ENCODE assay signal across 8 cellular contexts in genomic region chr7:48424731-48425130, GRCh38.
A peak's percentile ranks its signal among the peaks of the same experiment; 100 is the strongest.
DNase-seq lines count a peak whose midpoint lies in the region; ATAC-seq, FAIRE-seq and TF ChIP-seq lines count a peak whose summit lies in the region.

No MANE protein-coding gene starts in this region.

- no TSS peak for BruUV-seq in K562 (replicated peaks; lab: Mats Ljungman, UMichigan)

- no peaks in the 10 kb centered on the region for H3K9me3 ChIP-seq in K562 (replicated peaks; ENCODE audit: control insufficient read depth, insufficient read depth, low read depth, low read length)
- no peaks in the 10 kb centered on the region for H3K9me3 ChIP-seq in lower lobe of right lung
- H3K9me3 ChIP-seq in vagina: no peaks in the 10 kb centered on the region

- TF ChIP-seq CTCF in LNCAP (IDR thresholded peaks at IDR 0.05): peak; percentile 88
- peak in 2 of 3 experiments; percentile 23 to 33; a peak in 2 of 6 replicates for TF ChIP-seq CTCF in K562 (IDR thresholded peaks at IDR 0.05 in 2 of 3, conservative IDR thresholded peaks at IDR 0.05 in 1 of 3; ENCODE audit: insufficient read depth in 2 of 3, low read depth in 1 of 3, low read length in 3 of 3)
- TF ChIP-seq CTCF in retinal pigment epithelial cell (conservative IDR thresholded peaks at IDR 0.05; ENCODE audit: low read depth, low read length): peak; percentile 60
- no peak for TF ChIP-seq CTCF in lower lobe of right lung (IDR thresholded peaks at IDR 0.05)
- TF ChIP-seq CTCF in vagina (IDR thresholded peaks at IDR 0.05): no peak

- TF ChIP-seq EP300 in K562 (IDR thresholded peaks at IDR 0.05; ENCODE audit: low read length): no peak

- H3K36me3 ChIP-seq in K562 (ENCODE audit: control insufficient read depth, insufficient read depth, low read length) (no peaks in the 10 kb centered on the region), lower lobe of right lung (no peaks in the 10 kb centered on the region), vagina (no peaks in the 10 kb centered on the region)

- no peaks in the 10 kb centered on the region for H3K9me3 Mint-ChIP-seq in activated CD4-positive, alpha-beta T cell treated with anti-CD3 and anti-CD28 coated beads for 36 hours (ENCODE audit: low read depth)
- no peaks in the 10 kb centered on the region for H3K9me3 Mint-ChIP-seq in activated CD4-positive, alpha-beta T cell treated with anti-CD3 and anti-CD28 coated beads, Interleukin-2, amount 10 ng/mL, durations not matched to agents 24 days and 14 days

- intact Hi-C loops in activated CD4-positive, alpha-beta T cell treated with anti-CD3 and anti-CD28 coated beads for 36 hours (cut with DNase I, micrococcal nuclease): no loop called here
- intact Hi-C loops in activated CD4-positive, alpha-beta T cell treated with anti-CD3 and anti-CD28 coated beads, Interleukin-2, amount 10 ng/mL, durations not matched to agents 24 days and 14 days (cut with micrococcal nuclease): no loop called here
- intact Hi-C loops in K562 (cut with micrococcal nuclease) (no loop called here), lower lobe of right lung (cut with DNase I) (no loop called here), vagina (cut with DNase I) (no loop called here)

- no peaks in the 10 kb centered on the region for H3K36me3 Mint-ChIP-seq in activated CD4-positive, alpha-beta T cell treated with anti-CD3 and anti-CD28 coated beads for 36 hours (ENCODE audit: low read depth)
- H3K36me3 Mint-ChIP-seq in activated CD4-positive, alpha-beta T cell treated with anti-CD3 and anti-CD28 coated beads, Interleukin-2, amount 10 ng/mL, durations not matched to agents 24 days and 14 days (ENCODE audit: low read depth): no peaks in the 10 kb centered on the region

- no peak for FAIRE-seq in K562 (lab: Jason Lieb, UNC)

- H4K20me1 ChIP-seq in K562 (replicated peaks; ENCODE audit: control insufficient read depth, insufficient read depth, low read length): no peaks in the 10 kb centered on the region

- no peaks in the 10 kb centered on the region for H3K9me1 ChIP-seq in K562 (ENCODE audit: control insufficient read depth, insufficient read depth, low read length)

- no peak overlapping the region for H3K27ac ChIP-seq in K562 (ENCODE audit: extremely low read depth, low read depth, low read length)
- no peak overlapping the region for H3K27ac ChIP-seq in lower lobe of right lung
- H3K27ac ChIP-seq in vagina: no peak overlapping the region

- H3K9ac ChIP-seq in K562 (ENCODE audit: insufficient read depth in 1 of 2, low read depth in 2 of 2, low read length in 2 of 2): no peak overlapping the region

- no peak overlapping the region for H2AFZ ChIP-seq in K562 (ENCODE audit: low read depth, low read length)

- ATAC-seq in activated CD4-positive, alpha-beta T cell treated with anti-CD3 and anti-CD28 coated beads for 36 hours: no peak
- ATAC-seq in K562 (no peak), lower lobe of right lung (no peak)

- no peak overlapping the region for H3K4me3 Mint-ChIP-seq in activated CD4-positive, alpha-beta T cell treated with anti-CD3 and anti-CD28 coated beads for 36 hours
- no peak overlapping the region for H3K4me3 Mint-ChIP-seq in activated CD4-positive, alpha-beta T cell treated with anti-CD3 and anti-CD28 coated beads, Interleukin-2, amount 10 ng/mL, durations not matched to agents 24 days and 14 days

- H3K79me2 ChIP-seq in K562 (ENCODE audit: control insufficient read depth, insufficient read depth, low read length): no peaks in the 10 kb centered on the region

- TF ChIP-seq POLR2A in K562 (conservative IDR thresholded peaks at IDR 0.05): no peak
- no peak for TF ChIP-seq POLR2A in vagina (IDR thresholded peaks at IDR 0.05)

- H3K27ac Mint-ChIP-seq in activated CD4-positive, alpha-beta T cell treated with anti-CD3 and anti-CD28 coated beads for 36 hours: no peak overlapping the region
- H3K27ac Mint-ChIP-seq in activated CD4-positive, alpha-beta T cell treated with anti-CD3 and anti-CD28 coated beads, Interleukin-2, amount 10 ng/mL, durations not matched to agents 24 days and 14 days: no peak overlapping the region

- H3K4me3 ChIP-seq in K562 (no peak overlapping the region), retinal pigment epithelial cell (ENCODE audit: low read length) (no peak overlapping the region), lower lobe of right lung (no peak overlapping the region), vagina (no peak overlapping the region)

- CTCF ChIA-PET in activated CD4-positive, alpha-beta T cell treated with anti-CD3 and anti-CD28 coated beads for 36 hours (lab: Charles Lee): no interaction called here
- CTCF ChIA-PET in K562 (lab: Yijun Ruan, JAX; ENCODE audit: low intra/inter-chr PET ratio): no interaction called here

- H3K27me3 ChIP-seq in K562 (ENCODE audit: control insufficient read depth in 2 of 2, insufficient read depth in 2 of 2, low read length in 2 of 2): no peaks in the 10 kb centered on the region
- no peaks in the 10 kb centered on the region for H3K27me3 ChIP-seq in lower lobe of right lung (ENCODE audit: low read depth)
- H3K27me3 ChIP-seq in vagina: no peaks in the 10 kb centered on the region

- in situ Hi-C loops in K562 (cut with MboI): no loop called here

- H3K27me3 Mint-ChIP-seq in activated CD4-positive, alpha-beta T cell treated with anti-CD3 and anti-CD28 coated beads for 36 hours: peaks cover 2% of the 10 kb centered on the region
- no peaks in the 10 kb centered on the region for H3K27me3 Mint-ChIP-seq in activated CD4-positive, alpha-beta T cell treated with anti-CD3 and anti-CD28 coated beads, Interleukin-2, amount 10 ng/mL, durations not matched to agents 24 days and 14 days

- no peaks in the 10 kb centered on the region for H3K4me1 Mint-ChIP-seq in activated CD4-positive, alpha-beta T cell treated with anti-CD3 and anti-CD28 coated beads for 36 hours
- no peaks in the 10 kb centered on the region for H3K4me1 Mint-ChIP-seq in activated CD4-positive, alpha-beta T cell treated with anti-CD3 and anti-CD28 coated beads, Interleukin-2, amount 10 ng/mL, durations not matched to agents 24 days and 14 days

- H3K4me1 ChIP-seq in K562 (replicated peaks in 1 of 2; ENCODE audit: control insufficient read depth in 2 of 2, insufficient read depth in 2 of 2, low read length in 2 of 2): no peaks in the 10 kb centered on the region
- no peaks in the 10 kb centered on the region for H3K4me1 ChIP-seq in lower lobe of right lung
- H3K4me1 ChIP-seq in vagina: no peaks in the 10 kb centered on the region

- H3K4me2 ChIP-seq in K562 (ENCODE audit: insufficient read depth, low read length): no peak overlapping the region

- DNase-seq in activated CD4-positive, alpha-beta T cell treated with anti-CD3 and anti-CD28 coated beads for 36 hours: peak; percentile 24
- DNase-seq in activated CD4-positive, alpha-beta T cell treated with anti-CD3 and anti-CD28 coated beads, Interleukin-2, amount 10 ng/mL, durations not matched to agents 24 days and 14 days: no peak
- DNase-seq in K562 (ENCODE audit: extremely low read depth in 1 of 4, low spot score in 3 of 4) (peak in 1 of 4 experiments; percentile 16), retinal pigment epithelial cell (ENCODE audit: low read depth) (no peak), NCI-H524 treated with DMSO at 0.1 percent for 48 hours (lab: John Stamatoyannopoulos, UW) (no peak), lower lobe of right lung (no peak), vagina (ENCODE audit: extremely low spot score in 2 of 2) (no peak)

- POLR2A ChIA-PET in activated CD4-positive, alpha-beta T cell treated with anti-CD3 and anti-CD28 coated beads for 36 hours (lab: Charles Lee): no interaction called here
- POLR2A ChIA-PET in K562 (lab: Yijun Ruan, JAX): no interaction called here

- WGBS in K562 (ENCODE audit: insufficient coverage, low coverage, missing lambda C conversion rate): 0% methylated on average over 3 of the region's 3 CpGs

- peak; percentile 50 to 74 for TF ChIP-seq RAD21 in K562 (CRISPR knock-in tag; conservative IDR thresholded peaks at IDR 0.05 in 1 of 2, IDR thresholded peaks at IDR 0.05 in 1 of 2)

TF ChIP-seq in K562, 482 proteins besides CTCF, POLR2A, EP300 and RAD21:
- no peak for TF ChIP-seq BRF2 (IDR thresholded peaks at IDR 0.05; ENCODE audit: borderline replicate concordance, insufficient read depth, insufficient read length)
- peak; percentile 30 for TF ChIP-seq RBM25 (IDR thresholded peaks at IDR 0.05; ENCODE audit: low read depth, low read length, severe bottlenecking)

Comparison
In these comparisons a context has a peak if more than half of its experiments do, and no peak if none do; other contexts are left out.
1. CTCF ChIP-seq: peak in LNCAP (single experiment), K562 (2 of 3) and retinal pigment epithelial cell (single experiment); none in lower lobe of right lung (single experiment) and vagina (0 of 3).